Comparison of ENCODE assay signal across 1 cellular context in the genomic region with DNA sequence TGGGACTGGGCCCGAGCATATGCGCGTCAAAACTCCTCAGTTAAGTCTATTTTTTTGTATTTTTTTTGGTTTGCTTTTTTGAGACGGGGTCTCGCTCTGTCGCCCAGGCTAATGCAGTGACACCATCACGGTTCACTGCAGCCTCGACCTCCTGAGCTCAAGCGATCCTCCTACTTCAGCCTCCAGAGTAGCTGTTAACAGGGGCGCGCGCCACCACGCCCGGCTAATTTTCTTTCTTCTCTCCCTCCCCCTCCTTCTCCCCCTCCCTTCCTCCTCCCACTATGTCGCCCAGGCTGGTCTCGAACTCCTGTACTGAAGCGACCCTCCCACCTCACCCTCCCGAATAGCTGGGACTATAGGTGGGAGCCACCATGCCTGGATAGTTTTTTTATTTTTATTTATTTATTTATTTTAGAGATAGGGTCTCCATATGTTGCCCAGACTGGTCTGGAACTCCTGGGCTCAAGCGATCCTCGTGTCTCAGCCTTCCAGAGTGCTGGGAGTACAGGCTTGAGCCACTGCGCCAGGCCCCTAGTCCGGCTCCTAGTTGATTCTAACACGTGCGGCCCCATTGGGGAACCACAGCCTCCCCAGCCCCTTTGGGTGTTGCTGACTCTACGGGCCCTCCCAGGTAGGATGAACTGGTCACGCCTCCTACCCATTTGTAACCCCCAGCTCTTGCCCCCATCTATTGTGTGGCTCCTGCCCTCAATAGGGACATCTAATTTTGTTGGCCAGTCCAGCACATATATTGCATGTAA.
TF ChIP-seq lines count a peak whose summit lies in the region.

No MANE protein-coding gene starts in this region.

TF ChIP-seq in liver, 16 proteins besides CTCF, POLR2A, EP300 and RAD21 (continued from another document):
- TF ChIP-seq REST (IDR thresholded peaks at IDR 0.05), result no peak
- no peak for TF ChIP-seq MAX (IDR thresholded peaks at IDR 0.05)
- no peak for TF ChIP-seq ATF3 (IDR thresholded peaks at IDR 0.05)
- TF ChIP-seq RXRA (IDR thresholded peaks at IDR 0.05), result no peak
- no peak for TF ChIP-seq YY1 (IDR thresholded peaks at IDR 0.05)
- TF ChIP-seq FOXA1 (IDR thresholded peaks at IDR 0.05), result no peak
- TF ChIP-seq HNF4A (conservative IDR thresholded peaks at IDR 0.05), result no peak
- no peak for TF ChIP-seq TAF1 (conservative IDR thresholded peaks at IDR 0.05)
- TF ChIP-seq HNF4G (IDR thresholded peaks at IDR 0.05), result no peak
